21 cellular contexts compared by ENCODE assay signal in genomic region chr20:3514012-3514642, GRCh38. TPM values are rescaled to one million over a fixed set of nuclear protein-coding genes. Genes with fewer than 3 reads are reported as not detected.
DNase-seq lines count a peak whose midpoint lies in the region; ATAC-seq, FAIRE-seq and TF ChIP-seq lines count a peak whose summit lies in the region.
"Had no signal": no experiment of that assay in that cellular context is flagged by ENCODE, and none has a peak within 500 bp of the region (broad histone marks: within the 10 kb centered on the region; RNA-seq: fewer than 3 reads in every experiment).

No MANE protein-coding gene starts in this region.

- DNase-seq in A549 (ENCODE audit: low read depth in 1 of 2, low spot score in 1 of 2) (no peak), adipocyte (ENCODE audit: low read depth) (peak; percentile 9), H1 (ENCODE audit: low read depth in 1 of 2, low spot score in 2 of 2) (no peak), iris pigment epithelial cell (ENCODE audit: low read depth) (peak; percentile 7), GM10266 (ENCODE audit: extremely low spot score) (no peak), A673 (ENCODE audit: low spot score) (no peak), NCI-H1694 treated with DMSO at 0.1 percent for 48 hours (lab: John Stamatoyannopoulos, UW) (no peak)
- DNase-seq: 8988T; Caco-2; CD4-positive, CD25-positive, alpha-beta regulatory T cell; CD8-positive, alpha-beta T cell; DMS153; DND-41; GOT3; H7; HCEC 1CT had no signal

- no peak overlapping the region for H3K9ac ChIP-seq in adipocyte (ENCODE audit: low read length)
- H3K9ac ChIP-seq in H1 (replicated peaks in 1 of 4; ENCODE audit: extremely low read depth in 1 of 4, low read depth in 3 of 4, low read length in 3 of 4), result no peak overlapping the region
- H3K9ac ChIP-seq: BLaER1 had no signal

- H3K4ac ChIP-seq in H1 (replicated peaks; ENCODE audit: insufficient read length, low read depth, low read length), result no peak overlapping the region

- no peak overlapping the region for H3K4me3 ChIP-seq in A549
- no peak overlapping the region for H3K4me3 ChIP-seq in adipocyte (ENCODE audit: low read length)
- H3K4me3 ChIP-seq in H1 (ENCODE audit: extremely low read depth in 1 of 4, insufficient read depth in 2 of 4, low read depth in 3 of 4, low read length in 4 of 4), result no peak overlapping the region
- H3K4me3 ChIP-seq in A673 (ENCODE audit: low read depth, low read length, poor library complexity, severe bottlenecking), result no peak overlapping the region
- H3K4me3 ChIP-seq: BLaER1 had no signal

- intact Hi-C loops in A673 (cut with micrococcal nuclease; ENCODE audit: unreplicated experiment), result no loop called here

- CTCF ChIA-PET in A549 (lab: Yijun Ruan, JAX), result no interaction called here
- CTCF ChIA-PET in H1 (lab: Charles Lee; ENCODE audit: partially characterized antibody), result no interaction called here
- CTCF ChIA-PET in A673 (lab: Charles Lee), result no interaction called here

- H2BK20ac ChIP-seq in H1 (ENCODE audit: low read length), result no peak overlapping the region

- no peak overlapping the region for H4K91ac ChIP-seq in H1 (replicated peaks; ENCODE audit: insufficient read length, low read length)

- POLR2A ChIA-PET in A549 (lab: Yijun Ruan, JAX), result no interaction called here
- POLR2A ChIA-PET in H1 (lab: Charles Lee; ENCODE audit: partially characterized antibody), result no interaction called here
- POLR2A ChIA-PET in A673 (lab: Charles Lee; ENCODE audit: low non-redundant PET), result no interaction called here

- no peaks in the 10 kb centered on the region for H3K79me1 ChIP-seq in H1 (ENCODE audit: low read depth, low read length)

- no peak overlapping the region for H2BK5ac ChIP-seq in H1 (ENCODE audit: low read depth, low read length)

- H4K8ac ChIP-seq in H1 (ENCODE audit: extremely low read depth, insufficient read depth, low read length), result no peak overlapping the region

- no peak overlapping the region for H3K56ac ChIP-seq in H1 (replicated peaks; ENCODE audit: insufficient read length, low read depth, low read length)

- no peak overlapping the region for H2AK5ac ChIP-seq in H1 (ENCODE audit: low read depth, low read length)

- no peak for ATAC-seq in A549
- no peak for ATAC-seq in GM18505 (IDR thresholded peaks at IDR 0.05; ENCODE audit: unreplicated experiment)
- ATAC-seq: CD8-positive, alpha-beta T cell had no signal

- no peaks in the 10 kb centered on the region for H4K20me1 ChIP-seq in H1 (replicated peaks in 1 of 2; ENCODE audit: control insufficient read depth in 1 of 2, insufficient read depth in 2 of 2, low read length in 2 of 2)

- no peak overlapping the region for H2BK15ac ChIP-seq in H1 (ENCODE audit: low read length)

- H3K18ac ChIP-seq in H1 (ENCODE audit: extremely low read depth, low read length), result no peak overlapping the region

- H2AFZ ChIP-seq in H1 (ENCODE audit: low read length), result no peak overlapping the region

- H3K27ac ChIP-seq in A549 (no peak overlapping the region), H1 (ENCODE audit: low read depth, low read length) (no peak overlapping the region), A673 (ENCODE audit: low read depth, low read length, poor library complexity, severe bottlenecking) (no peak overlapping the region)
- H3K27ac ChIP-seq: BLaER1, C4-2B had no signal

- H3K36me3 ChIP-seq in adipocyte (ENCODE audit: control insufficient read depth, insufficient read depth, low read length, severe bottlenecking) (no peaks in the 10 kb centered on the region), H1 (ENCODE audit: control insufficient read depth in 2 of 4, insufficient read depth in 4 of 4, low read length in 3 of 4) (no peaks in the 10 kb centered on the region), A673 (ENCODE audit: insufficient read depth, low read length, poor library complexity, severe bottlenecking) (no peaks in the 10 kb centered on the region)
- H3K36me3 ChIP-seq: BLaER1 had no signal

- no peaks in the 10 kb centered on the region for H3K79me2 ChIP-seq in H1 (ENCODE audit: control insufficient read depth in 1 of 2, insufficient read depth in 2 of 2, low read length in 2 of 2)

- FAIRE-seq in A549 (lab: Jason Lieb, UNC) (peak; percentile 65), H1 (lab: Jason Lieb, UNC) (no peak)
- FAIRE-seq: G401.6, GM12891 had no signal

- TF ChIP-seq CTCF in A549 (IDR thresholded peaks at IDR 0.05), result no peak
- no peak for TF ChIP-seq CTCF in H1 (IDR thresholded peaks at IDR 0.05; ENCODE audit: control extremely low read depth in 1 of 3, insufficient read depth in 1 of 3, low read depth in 1 of 3, low read length in 3 of 3)
- no peak for TF ChIP-seq CTCF in GM10266 (IDR thresholded peaks at IDR 0.05; ENCODE audit: control insufficient read depth, insufficient read depth, low read depth, missing control alignments)
- no peak for TF ChIP-seq CTCF in A673 (conservative IDR thresholded peaks at IDR 0.05; ENCODE audit: low read depth, low read length)

- no peak overlapping the region for H4K5ac ChIP-seq in H1 (ENCODE audit: insufficient read length, low read depth, low read length)

- H3K23ac ChIP-seq in H1 (ENCODE audit: insufficient read length), result no peak overlapping the region

- no peak overlapping the region for H2BK12ac ChIP-seq in H1 (ENCODE audit: low read depth, low read length)

- H3K14ac ChIP-seq in H1 (ENCODE audit: insufficient read length), result no peak overlapping the region

- H3K27me3 ChIP-seq in adipocyte (replicated peaks; ENCODE audit: control insufficient read depth, insufficient read depth, low read length) (no peaks in the 10 kb centered on the region), H1 (replicated peaks in 1 of 4; ENCODE audit: control insufficient read depth in 3 of 4, extremely low read depth in 1 of 4, insufficient read depth in 3 of 4, low read length in 3 of 4) (no peaks in the 10 kb centered on the region), A673 (replicated peaks; ENCODE audit: insufficient read depth, low read depth, low read length, poor library complexity) (no peaks in the 10 kb centered on the region)
- H3K27me3 ChIP-seq: BLaER1 had no signal

- H2BK120ac ChIP-seq in H1 (replicated peaks; ENCODE audit: low read depth, low read length), result no peak overlapping the region

- TF ChIP-seq EP300 in A549 (IDR thresholded peaks at IDR 0.05) (no peak), H1 (IDR thresholded peaks at IDR 0.05; ENCODE audit: borderline replicate concordance in 1 of 2, low read depth in 2 of 2, low read length in 2 of 2) (no peak)

- BruUV-seq in A673 (replicated peaks; lab: Mats Ljungman, UMichigan), result no TSS peak

- H3K9me3 ChIP-seq in A549 (no peaks in the 10 kb centered on the region), adipocyte (ENCODE audit: control insufficient read depth, low read length) (no peaks in the 10 kb centered on the region), H1 (ENCODE audit: insufficient read depth in 2 of 2, low read depth in 1 of 2, low read length in 1 of 2) (no peaks in the 10 kb centered on the region), A673 (ENCODE audit: low read depth, low read length, poor library complexity, severe bottlenecking) (no peaks in the 10 kb centered on the region)
- H3K9me3 ChIP-seq: BLaER1, Caco-2 had no signal

- WGBS in A549 (ENCODE audit: missing lambda C conversion rate), result 92% methylated on average over 3 of the region's 3 CpGs
- WGBS in H1 (ENCODE audit: extremely low coverage in 1 of 2, insufficient coverage in 1 of 2, insufficient read length in 1 of 2, insufficient replicate concordance in 2 of 2, low coverage in 1 of 2, low lambda C conversion rate in 2 of 2, missing lambda C conversion rate in 1 of 2), 2 experiments, result 85% methylated on average over 3 of the region's 3 CpGs; no CpG with 5 or more reads in 1 of the 2 experiments

- H3K4me1 ChIP-seq in A549 (no peaks in the 10 kb centered on the region; the same call in 2 of the 3 replicates), adipocyte (ENCODE audit: control insufficient read depth, insufficient read depth, low read length) (peaks cover 7% of the 10 kb centered on the region), H1 (replicated peaks in 1 of 4; ENCODE audit: control insufficient read depth in 3 of 4, insufficient read depth in 4 of 4, low read length in 3 of 4) (no peaks in the 10 kb centered on the region), A673 (ENCODE audit: insufficient read depth, low read length, poor library complexity, severe bottlenecking) (no peaks in the 10 kb centered on the region)
- H3K4me1 ChIP-seq: BLaER1 had no signal

- no peaks in the 10 kb centered on the region for H3K23me2 ChIP-seq in H1 (ENCODE audit: low read depth, low read length)

- H3K4me2 ChIP-seq in A549 (no peak overlapping the region), H1 (ENCODE audit: insufficient read depth in 1 of 2, low read depth in 2 of 2, low read length in 2 of 2) (no peak overlapping the region)
- H3K4me2 ChIP-seq: BLaER1 had no signal

- no peak for TF ChIP-seq RAD21 in A549 (conservative IDR thresholded peaks at IDR 0.05 in 1 of 2, IDR thresholded peaks at IDR 0.05 in 1 of 2)
- no peak for TF ChIP-seq RAD21 in H1 (IDR thresholded peaks at IDR 0.05 in 1 of 2, conservative IDR thresholded peaks at IDR 0.05 in 1 of 2; ENCODE audit: low read depth in 2 of 2, low read length in 2 of 2)

- TF ChIP-seq POLR2A in A549 (IDR thresholded peaks at IDR 0.05; ENCODE audit: low read length) (no peak), H1 (IDR thresholded peaks at IDR 0.05; ENCODE audit: control extremely low read depth in 1 of 2, low read depth in 2 of 2, low read length in 2 of 2) (no peak), GM18505 (IDR thresholded peaks at IDR 0.05; ENCODE audit: borderline replicate concordance, extremely low read depth, insufficient read depth, insufficient read length) (no peak)

TF ChIP-seq in A549, 52 proteins besides CTCF, POLR2A, EP300 and RAD21 (continues in another document):
- peak; percentile 95 for TF ChIP-seq MAFK (IDR thresholded peaks at IDR 0.05; ENCODE audit: partially characterized antibody)
- TF ChIP-seq HOXA7 (CRISPR knock-in tag; IDR thresholded peaks at IDR 0.05), result no peak

TF ChIP-seq in H1, 55 proteins besides CTCF, POLR2A, EP300 and RAD21 (continues in another document):
- TF ChIP-seq JUN (IDR thresholded peaks at IDR 0.05; ENCODE audit: low read depth, low read length), result no peak

RNA-seq across cellular contexts. Expression of gene ATRN, which starts 43.3 kb away (rescaled TPM):
- 58.7 and 67.1 TPM in 2 replicates for polyA plus RNA-seq in A549 (2011; rRNA removed)
- 13.9 and 18.3 TPM in 2 replicates for polyA plus RNA-seq in A549 (2012; cell fraction: cytosol; rRNA removed)
- polyA plus RNA-seq in A549 (2012; cell fraction: nucleus; rRNA removed), result 25.0 and 28.6 TPM in 2 replicates
- 20.4 to 22.6 TPM (median 21.3 TPM) in 3 replicates for polyA plus RNA-seq in A549 (2017; fragmentation: RNase III; extraction: RNeasy Plus Mini Kit Qiagen cat#74134 plus additional on column Dnase treatment)
- 108 and 130 TPM in 2 replicates for polyA minus RNA-seq in A549 (2011; rRNA and poly(A)+ RNA removed)
- total RNA-seq in H1 (2021; fragmentation: NEBNext Ultra II Directional; extraction: Animal tissue kit (Norgen Biotek cat#: 25700)), result 16.6 and 17.4 TPM in 2 replicates
- polyA plus RNA-seq in H1 (2011; rRNA removed), result 10.0 and 12.0 TPM in 2 replicates
- 12.1 TPM for polyA plus RNA-seq in H1 (2011; cell fraction: cytosol; rRNA removed)
- 17.6 TPM for polyA plus RNA-seq in H1 (2011; cell fraction: nucleus; rRNA removed)
- polyA plus RNA-seq in H1 (2012, experiment 1 of 2), result 10.9 to 12.7 TPM (median 11.5 TPM) in 4 replicates
- polyA plus RNA-seq in H1 (2012, experiment 2 of 2), result 1.6 TPM
- polyA plus RNA-seq in H1 (2013, experiment 1 of 2), result 14.4 TPM
- 12.6 TPM for polyA plus RNA-seq in H1 (2013, experiment 2 of 2)
- 55.5 and 91.5 TPM in 2 replicates for polyA minus RNA-seq in H1 (2011; rRNA and poly(A)+ RNA removed)
- 17.5 TPM for polyA minus RNA-seq in H1 (2011; cell fraction: cytosol; rRNA and poly(A)+ RNA removed)
- 30.6 TPM for polyA minus RNA-seq in H1 (2011; cell fraction: nucleus; rRNA and poly(A)+ RNA removed)
- total RNA-seq in A673 (2021), result 27.1 and 29.6 TPM in 2 replicates

Comparison
In these comparisons a context has a peak if more than half of its experiments do, and no peak if none do; other contexts are left out.
1. DNase-seq: peak in adipocyte (single experiment) and iris pigment epithelial cell (single experiment); none in A549 (0 of 2), H1 (0 of 2), GM10266 (single experiment), A673 (single experiment) and NCI-H1694 treated with DMSO at 0.1 percent for 48 hours (single experiment).
2. Of the 18 proteins assayed by ChIP-seq in both H1 and A549: peak only in H1: none; only in A549: none; in both: MAFK; in neither: 17.